8 cellular contexts compared by ENCODE assay signal in genomic region chr12:39807043-39807442, GRCh38.
DNase-seq lines count a peak whose midpoint lies in the region; ATAC-seq and TF ChIP-seq lines count a peak whose summit lies in the region.

No MANE protein-coding gene starts in this region.

- H3K9me3 ChIP-seq in breast epithelium (peaks cover 0 to 11% of the 10 kb centered on the region in 2 donors), esophagus squamous epithelium (no peaks in the 10 kb centered on the region)

- H3K27ac Mint-ChIP-seq in activated naive CD8-positive, alpha-beta T cell treated with anti-CD3 and anti-CD28 coated beads for 36 hours = no peak overlapping the region

- TF ChIP-seq CTCF in GM13977 (IDR thresholded peaks at IDR 0.05; ENCODE audit: extremely low read depth, insufficient read depth, missing control alignments) = peak; percentile 23
- TF ChIP-seq CTCF in breast epithelium (IDR thresholded peaks at IDR 0.05) = no peak
- no peak for TF ChIP-seq CTCF in esophagus squamous epithelium (IDR thresholded peaks at IDR 0.05)

- H3K4me3 ChIP-seq in breast epithelium = no peak overlapping the region
- no peak overlapping the region for H3K4me3 ChIP-seq in esophagus squamous epithelium

- no peaks in the 10 kb centered on the region for H3K27me3 Mint-ChIP-seq in activated naive CD8-positive, alpha-beta T cell treated with anti-CD3 and anti-CD28 coated beads for 36 hours

- ATAC-seq in HG02973 (IDR thresholded peaks at IDR 0.05; ENCODE audit: unreplicated experiment) = peak; percentile 66

- 85 to 88% methylated on average over 5 of the region's 5 CpGs for WGBS in esophagus squamous epithelium, 2 donors

- no peak overlapping the region for H3K4me3 Mint-ChIP-seq in activated naive CD8-positive, alpha-beta T cell treated with anti-CD3 and anti-CD28 coated beads for 36 hours

- no peak for DNase-seq in GM13977 (ENCODE audit: low spot score)
- peak; percentile 76 for DNase-seq in SK-MEL-5 (ENCODE audit: low read depth, low spot score)
- DNase-seq in kidney tubule cell (ENCODE audit: low spot score) = peak; percentile 5
- no peak for DNase-seq in activated naive CD8-positive, alpha-beta T cell treated with anti-CD3 and anti-CD28 coated beads for 36 hours
- DNase-seq in activated CD4-positive, alpha-beta T cell treated with anti-CD3 and anti-CD28 coated beads, Interleukin-2, amount 50 U/mL, for 4 hours = no peak
- DNase-seq in breast epithelium (ENCODE audit: low spot score in 2 of 2) = no peak
- DNase-seq in esophagus squamous epithelium (lab: John Stamatoyannopoulos, UW) = no peak

- H3K27me3 ChIP-seq in breast epithelium (no peaks in the 10 kb centered on the region), esophagus squamous epithelium (no peaks in the 10 kb centered on the region)

- H3K4me1 Mint-ChIP-seq in activated naive CD8-positive, alpha-beta T cell treated with anti-CD3 and anti-CD28 coated beads for 36 hours = no peaks in the 10 kb centered on the region

- in situ Hi-C loops in GM13977 (cut with MboI; ENCODE audit: low pct_unique_long_range_greater_than_20kb, low sequenced_read_pairs, unreplicated experiment) = no loop called here
- in situ Hi-C loops in SK-MEL-5 (cut with HindIII; ENCODE audit: low pct_unique_long_range_greater_than_20kb, low sequenced_read_pairs) = no loop called here

- H3K36me3 Mint-ChIP-seq in activated naive CD8-positive, alpha-beta T cell treated with anti-CD3 and anti-CD28 coated beads for 36 hours = no peaks in the 10 kb centered on the region

- intact Hi-C loops in breast epithelium (cut with DNase I; ENCODE audit: low total_unique reads) (no loop called here), esophagus squamous epithelium (cut with DNase I) (no loop called here)

- H3K9me3 Mint-ChIP-seq in activated naive CD8-positive, alpha-beta T cell treated with anti-CD3 and anti-CD28 coated beads for 36 hours = peaks cover 1% of the 10 kb centered on the region

- H3K36me3 ChIP-seq in breast epithelium (no peaks in the 10 kb centered on the region), esophagus squamous epithelium (no peaks in the 10 kb centered on the region)

- no peak for TF ChIP-seq POLR2A in breast epithelium (IDR thresholded peaks at IDR 0.05)
- no peak for TF ChIP-seq POLR2A in esophagus squamous epithelium (IDR thresholded peaks at IDR 0.05)

- no peaks in the 10 kb centered on the region for H3K4me1 ChIP-seq in breast epithelium
- H3K4me1 ChIP-seq in esophagus squamous epithelium = no peaks in the 10 kb centered on the region

- no peak overlapping the region for H3K27ac ChIP-seq in breast epithelium
- no peak overlapping the region for H3K27ac ChIP-seq in esophagus squamous epithelium

Comparison
In these comparisons a context has a peak if more than half of its experiments do, and no peak if none do; other contexts are left out.
1. DNase-seq: peak in SK-MEL-5 (single experiment) and kidney tubule cell (single experiment); none in GM13977 (single experiment), activated naive CD8-positive, alpha-beta T cell treated with anti-CD3 and anti-CD28 coated beads for 36 hours (single experiment), activated CD4-positive, alpha-beta T cell treated with anti-CD3 and anti-CD28 coated beads, Interleukin-2, amount 50 U/mL, for 4 hours (0 of 2), breast epithelium (0 of 2) and esophagus squamous epithelium (single experiment).